ENCODE assay signal across 9 cellular contexts in the genomic region with DNA sequence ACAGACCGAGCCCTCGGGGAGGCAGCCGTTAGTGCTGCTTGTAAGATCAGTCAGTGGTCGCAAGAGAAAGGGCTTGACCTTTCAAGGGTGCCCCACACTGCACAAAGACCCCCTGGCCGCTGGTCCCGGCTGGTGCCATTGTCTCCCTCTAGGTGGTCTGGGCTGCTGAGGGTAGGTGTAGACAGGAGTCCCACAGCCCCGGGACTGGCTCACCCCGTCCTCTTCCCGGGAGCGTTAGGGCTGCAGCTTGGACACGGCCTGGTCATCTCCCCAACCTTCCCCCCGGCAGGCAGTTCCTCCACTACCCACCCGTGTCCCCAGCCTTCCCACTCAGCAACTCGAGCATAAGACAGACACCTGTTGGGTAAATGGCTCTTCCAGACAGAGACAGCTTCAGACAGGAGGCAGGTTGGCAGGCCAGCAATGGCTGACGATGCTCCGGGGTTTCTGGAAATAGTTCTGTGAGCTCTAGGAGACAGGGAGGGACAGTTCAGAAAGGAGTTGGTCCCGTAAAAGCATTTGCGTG. TPM values are rescaled to one million over a fixed set of nuclear protein-coding genes. Genes with fewer than 3 reads are reported as not detected.
DNase-seq lines count a peak whose midpoint lies in the region; ATAC-seq and TF ChIP-seq lines count a peak whose summit lies in the region.
"Had no signal": no experiment of that assay in that cellular context is flagged by ENCODE, and none has a peak within 500 bp of the region (broad histone marks: within the 10 kb centered on the region; RNA-seq: fewer than 3 reads in every experiment).

No MANE protein-coding gene starts in this region.

- 50% methylated on average over 4 of the region's 18 CpGs for WGBS in esophagus muscularis mucosa

- H3K4me1 ChIP-seq in CD8-positive, alpha-beta memory T cell (ENCODE audit: insufficient read depth, low read length): no peaks in the 10 kb centered on the region
- H3K4me1 ChIP-seq in esophagus muscularis mucosa: peaks cover 13 to 26% (median 21%) of the 10 kb centered on the region in 4 donors
- H3K4me1 ChIP-seq in neural progenitor cell: peaks cover 9% of the 10 kb centered on the region

- H3K27ac ChIP-seq in CD8-positive, alpha-beta memory T cell (ENCODE audit: low read depth, low read length): no peak overlapping the region
- H3K27ac ChIP-seq in esophagus muscularis mucosa (replicated peaks in 1 of 4) (no peak overlapping the region), neural progenitor cell (no peak overlapping the region)
- H3K27ac ChIP-seq: SJSA1 had no signal

- H3K9ac ChIP-seq in neural progenitor cell: no peak overlapping the region

- H3K27me3 Mint-ChIP-seq in CD8-positive, alpha-beta memory T cell: peaks cover 26 to 39% of the 10 kb centered on the region in 2 donors
- H3K27me3 Mint-ChIP-seq in neural progenitor cell (ENCODE audit: insufficient read depth, low read depth): peaks cover 28% of the 10 kb centered on the region

- peak overlapping the region in 6 of 7 donors; percentile 47 to 83 (median 60) for H3K4me3 Mint-ChIP-seq in CD8-positive, alpha-beta memory T cell
- peak overlapping the region; percentile 81 for H3K4me3 Mint-ChIP-seq in neural progenitor cell

- CTCF ChIA-PET in CD8-positive, alpha-beta memory T cell (lab: Charles Lee): no interaction called here

- no peaks in the 10 kb centered on the region for H3K9me3 Mint-ChIP-seq in CD8-positive, alpha-beta memory T cell
- H3K9me3 Mint-ChIP-seq in neural progenitor cell: no peaks in the 10 kb centered on the region

- no peaks in the 10 kb centered on the region for H3K36me3 ChIP-seq in CD8-positive, alpha-beta memory T cell (ENCODE audit: insufficient read depth, low read length)
- no peaks in the 10 kb centered on the region for H3K36me3 ChIP-seq in esophagus muscularis mucosa
- no peaks in the 10 kb centered on the region for H3K36me3 ChIP-seq in neural progenitor cell
- H3K36me3 ChIP-seq: SJSA1 had no signal

- peak overlapping the region; percentile 84 for H3K4me2 ChIP-seq in neural progenitor cell

- peaks cover 16% of the 10 kb centered on the region for H3F3A ChIP-seq in neural progenitor cell (ENCODE audit: low read depth)

- POLR2A ChIA-PET in CD8-positive, alpha-beta memory T cell (lab: Charles Lee): no interaction called here

- no peaks in the 10 kb centered on the region for H3K79me2 ChIP-seq in neural progenitor cell (ENCODE audit: low read depth)

- H3K36me3 Mint-ChIP-seq in CD8-positive, alpha-beta memory T cell: peaks cover 0 to 3% (median 0%) of the 10 kb centered on the region in 3 donors
- H3K36me3 Mint-ChIP-seq in neural progenitor cell: no peaks in the 10 kb centered on the region

- H3K4me1 Mint-ChIP-seq in CD8-positive, alpha-beta memory T cell: peaks cover 0 to 13% (median 4%) of the 10 kb centered on the region in 3 donors
- H3K4me1 Mint-ChIP-seq in neural progenitor cell: peaks cover 14% of the 10 kb centered on the region

- no peaks in the 10 kb centered on the region for H3K9me3 ChIP-seq in CD8-positive, alpha-beta memory T cell (ENCODE audit: low read length)
- H3K9me3 ChIP-seq in esophagus muscularis mucosa (no peaks in the 10 kb centered on the region), neural progenitor cell (ENCODE audit: low read depth) (no peaks in the 10 kb centered on the region)
- H3K9me3 ChIP-seq: SJSA1 had no signal

- no peak overlapping the region for H3K4me3 ChIP-seq in CD8-positive, alpha-beta memory T cell (ENCODE audit: low read length)
- H3K4me3 ChIP-seq in esophagus muscularis mucosa: peak overlapping the region in 3 of 4 donors; percentile 44 to 57 (median 48)
- H3K4me3 ChIP-seq in neural progenitor cell: peak overlapping the region; percentile 51
- H3K4me3 ChIP-seq: SJSA1 had no signal

- no peak for DNase-seq in CD8-positive, alpha-beta memory T cell
- DNase-seq in NCI-H69 (lab: John Stamatoyannopoulos, UW) (peak; percentile 34), esophagus muscularis mucosa (ENCODE audit: extremely low spot score) (no peak), neural progenitor cell (ENCODE audit: low spot score) (no peak)
- DNase-seq: activated CD4-positive, CD25-positive, alpha-beta regulatory T cell had no signal

- intact Hi-C loops in esophagus muscularis mucosa (cut with DNase I): no loop called here

- no peak overlapping the region for H3K27ac Mint-ChIP-seq in CD8-positive, alpha-beta memory T cell
- no peak overlapping the region for H3K27ac Mint-ChIP-seq in neural progenitor cell

- H3K27me3 ChIP-seq in CD8-positive, alpha-beta memory T cell (ENCODE audit: insufficient read depth, low read length, poor library complexity, severe bottlenecking): peaks cover 7% of the 10 kb centered on the region
- H3K27me3 ChIP-seq in esophagus muscularis mucosa (peaks cover 5 to 95% (median 41%) of the 10 kb centered on the region in 4 donors), neural progenitor cell (peaks cover 46% of the 10 kb centered on the region)

- ATAC-seq in GM21576 (IDR thresholded peaks at IDR 0.05; ENCODE audit: unreplicated experiment) (no peak), GM19395 (IDR thresholded peaks at IDR 0.05; ENCODE audit: unreplicated experiment) (no peak), GM21390 (IDR thresholded peaks at IDR 0.05; ENCODE audit: unreplicated experiment) (no peak)

- peak overlapping the region; percentile 93 for H2AFZ ChIP-seq in neural progenitor cell (replicated peaks)

- no peak for TF ChIP-seq CTCF in esophagus muscularis mucosa (IDR thresholded peaks at IDR 0.05)
- TF ChIP-seq CTCF in neural progenitor cell (IDR thresholded peaks at IDR 0.05): no peak

- H4K20me1 ChIP-seq in neural progenitor cell (ENCODE audit: low read depth): no peaks in the 10 kb centered on the region

- no peak for TF ChIP-seq POLR2A in esophagus muscularis mucosa (IDR thresholded peaks at IDR 0.05; ENCODE audit: low read depth)

- no peak for TF ChIP-seq EP300 in esophagus muscularis mucosa (IDR thresholded peaks at IDR 0.05)

RNA-seq across cellular contexts. Expression of gene TMEM250, which starts 15.3 kb away (rescaled TPM):
- total RNA-seq in CD8-positive, alpha-beta memory T cell: 10 to 100 TPM; 46.4 to 50.2 TPM
- 74.9 TPM for polyA plus RNA-seq in CD8-positive, alpha-beta memory T cell
- total RNA-seq in esophagus muscularis mucosa (10 to 100 TPM; 33.6 to 77.6 (median 59.4) TPM), neural progenitor cell (ENCODE audit: low replicate concordance) (16.3 and 46.2 TPM in 2 replicates)

RNA-seq across cellular contexts. Expression of gene NACC2, which starts 38.9 kb away (rescaled TPM):
- 1 to 10 TPM; 9.0 to 9.1 TPM for total RNA-seq in CD8-positive, alpha-beta memory T cell
- polyA plus RNA-seq in CD8-positive, alpha-beta memory T cell: 2.9 TPM
- total RNA-seq in esophagus muscularis mucosa (100 to 1,000 TPM in 3 of 4 donors, 10 to 100 TPM in 1; 93.8 to 192 (median 142) TPM), neural progenitor cell (ENCODE audit: low replicate concordance) (4.5 and 9.1 TPM in 2 replicates)
